ENCODE assay signal across 9 cellular contexts in genomic region chr6:158047120-158047518, GRCh38.
DNase-seq lines count a peak whose midpoint lies in the region; ATAC-seq and TF ChIP-seq lines count a peak whose summit lies in the region.
"Had no signal": no experiment of that assay in that cellular context is flagged by ENCODE, and none has a peak within 500 bp of the region (broad histone marks: within the 10 kb centered on the region; RNA-seq: fewer than 3 reads in every experiment).

No MANE protein-coding gene starts in this region.

- no peaks in the 10 kb centered on the region for H3K27me3 Mint-ChIP-seq in activated CD4-positive, alpha-beta T cell treated with anti-CD3 and anti-CD28 coated beads, Interleukin-2, amount 10 ng/mL, durations not matched to agents 7 days and 5 days

- H3K27me3 ChIP-seq in DND-41 (ENCODE audit: insufficient read depth, low read length, poor library complexity): no peaks in the 10 kb centered on the region
- no peaks in the 10 kb centered on the region for H3K27me3 ChIP-seq in dorsolateral prefrontal cortex

- H3K27ac Mint-ChIP-seq in activated CD4-positive, alpha-beta T cell treated with anti-CD3 and anti-CD28 coated beads, Interleukin-2, amount 10 ng/mL, durations not matched to agents 7 days and 5 days: peak overlapping the region; percentile 79

- H3K27ac ChIP-seq in DND-41 (ENCODE audit: low read length) (no peak overlapping the region), dorsolateral prefrontal cortex (peak overlapping the region in 52 of 59 donors; percentile 3 to 100 (median 72))

- ATAC-seq in DND-41 (ENCODE audit: insufficient read depth, low read depth) (peak; percentile 44), HG02759 (IDR thresholded peaks at IDR 0.05; ENCODE audit: unreplicated experiment) (no peak)

- peaks cover 31% of the 10 kb centered on the region for H3K4me1 Mint-ChIP-seq in activated CD4-positive, alpha-beta T cell treated with anti-CD3 and anti-CD28 coated beads, Interleukin-2, amount 10 ng/mL, durations not matched to agents 7 days and 5 days

- H3K4me3 Mint-ChIP-seq in activated CD4-positive, alpha-beta T cell treated with anti-CD3 and anti-CD28 coated beads, Interleukin-2, amount 10 ng/mL, durations not matched to agents 7 days and 5 days: no peak overlapping the region

- in situ Hi-C loops in G401 (cut with HindIII; ENCODE audit: low sequenced_read_pairs): no loop called here

- DNase-seq in DND-41 (peak; percentile 34), dorsolateral prefrontal cortex (peak in 5 of 10 donors; percentile 46 to 78 (median 63)), GM10248 (ENCODE audit: extremely low spot score) (no peak), foreskin melanocyte (no peak), G401 (ENCODE audit: low spot score) (no peak)
- DNase-seq in activated CD4-positive, alpha-beta T cell treated with anti-CD3 and anti-CD28 coated beads, Interleukin-2, amount 10 ng/mL, durations not matched to agents 7 days and 5 days: peak; percentile 70
- DNase-seq in stimulated activated CD4-positive, alpha-beta T cell treated with anti-CD3 and anti-CD28 coated beads, Interleukin-4, amount 100 ng/mL, for 24 hours: peak; percentile 66
- DNase-seq: cortex of kidney had no signal

- H3K4me1 ChIP-seq in DND-41 (ENCODE audit: insufficient read depth, low read length): no peaks in the 10 kb centered on the region

- peaks cover 38% of the 10 kb centered on the region for H3K36me3 ChIP-seq in DND-41 (ENCODE audit: insufficient read depth, low read length)

- no peak overlapping the region for H3K4me2 ChIP-seq in DND-41 (ENCODE audit: insufficient read depth, low read length)

- H3K36me3 Mint-ChIP-seq in activated CD4-positive, alpha-beta T cell treated with anti-CD3 and anti-CD28 coated beads, Interleukin-2, amount 10 ng/mL, durations not matched to agents 7 days and 5 days (ENCODE audit: low read depth): peaks cover 47% of the 10 kb centered on the region

- peaks cover 7% of the 10 kb centered on the region; the same call in 1 of the 2 replicates for H4K20me1 ChIP-seq in DND-41 (ENCODE audit: insufficient read depth, low read length)

- no peak overlapping the region for H2AFZ ChIP-seq in DND-41 (ENCODE audit: low read depth, low read length)

- H3K9me3 Mint-ChIP-seq in activated CD4-positive, alpha-beta T cell treated with anti-CD3 and anti-CD28 coated beads, Interleukin-2, amount 10 ng/mL, durations not matched to agents 7 days and 5 days: no peaks in the 10 kb centered on the region

- no peaks in the 10 kb centered on the region for H3K9me3 ChIP-seq in DND-41 (ENCODE audit: insufficient read depth, low read length, severe bottlenecking)

- CTCF ChIA-PET in activated CD4-positive, alpha-beta T cell treated with anti-CD3 and anti-CD28 coated beads, Interleukin-2, amount 10 ng/mL, durations not matched to agents 7 days and 5 days (lab: Charles Lee): interaction anchor here (0.6 to 4.0 kb wide), 7 partner anchors 11 to 872 kb away, joined by 3 to 22 read pairs (median 6); no protein-coding TSS in a partner anchor
- CTCF ChIA-PET in GM10248 (lab: Yijun Ruan, JAX): interaction anchor here (1.4 to 3.9 kb wide), 5 partner anchors 11 to 64 kb away, joined by 3 to 22 read pairs (median 4); no protein-coding TSS in a partner anchor

- intact Hi-C loops in dorsolateral prefrontal cortex (cut with DNase I): no loop called here

- no peak overlapping the region for H3K9ac ChIP-seq in DND-41 (ENCODE audit: low read depth, low read length)

- no peak overlapping the region for H3K4me3 ChIP-seq in DND-41 (ENCODE audit: low read depth in 1 of 2, low read length in 2 of 2)
- no peak overlapping the region for H3K4me3 ChIP-seq in dorsolateral prefrontal cortex

- POLR2A ChIA-PET in activated CD4-positive, alpha-beta T cell treated with anti-CD3 and anti-CD28 coated beads, Interleukin-2, amount 10 ng/mL, durations not matched to agents 7 days and 5 days (lab: Charles Lee): interaction anchor here (0.5 kb wide), 1 partner anchor 154 kb away, joined by 3 read pairs; no protein-coding TSS in a partner anchor
- POLR2A ChIA-PET in GM10248 (lab: Yijun Ruan, JAX): interaction anchor here (0.6 to 0.8 kb wide), 2 partner anchors 10 to 812 kb away, joined by 3 to 7 read pairs; no protein-coding TSS in a partner anchor

- TF ChIP-seq CTCF in DND-41 (IDR thresholded peaks at IDR 0.05; ENCODE audit: borderline replicate concordance, extremely low read depth, low read length, poor library complexity, severe bottlenecking) (no peak), dorsolateral prefrontal cortex (IDR thresholded peaks at IDR 0.05 in 54 of 56, conservative IDR thresholded peaks at IDR 0.05 in 2 of 56; ENCODE audit: low read depth in 1 of 56, partially characterized antibody in 56 of 56) (no peak), GM10248 (IDR thresholded peaks at IDR 0.05; ENCODE audit: control extremely low read depth, extremely low read depth, low read depth, missing control alignments) (no peak)

- no peaks in the 10 kb centered on the region for H3K79me2 ChIP-seq in DND-41 (ENCODE audit: insufficient read depth, low read length)

Comparison
In these comparisons a context has a peak if more than half of its experiments do, and no peak if none do; other contexts are left out.
1. DNase-seq: peak in DND-41 (single experiment), activated CD4-positive, alpha-beta T cell treated with anti-CD3 and anti-CD28 coated beads, Interleukin-2, amount 10 ng/mL, durations not matched to agents 7 days and 5 days (single experiment) and stimulated activated CD4-positive, alpha-beta T cell treated with anti-CD3 and anti-CD28 coated beads, Interleukin-4, amount 100 ng/mL, for 24 hours (single experiment); none in GM10248 (single experiment), foreskin melanocyte (single experiment) and G401 (single experiment).